35 cellular contexts compared by ENCODE assay signal in genomic region chr1:37120279-37120678, GRCh38.
"Had no signal": no experiment of that assay in that cellular context is flagged by ENCODE, and none has a peak within 500 bp of the region (broad histone marks: within the 10 kb centered on the region; RNA-seq: fewer than 3 reads in every experiment).

No MANE protein-coding gene starts in this region.

- H3K27me3 Mint-ChIP-seq: activated CD4-positive, alpha-beta memory T cell treated with anti-CD3 and anti-CD28 coated beads, Interleukin-2, amount 10 ng/mL, durations not matched to agents 7 days and 5 days had no signal

- H3K27ac Mint-ChIP-seq: activated CD4-positive, alpha-beta memory T cell treated with anti-CD3 and anti-CD28 coated beads, Interleukin-2, amount 10 ng/mL, durations not matched to agents 7 days and 5 days; activated CD4-positive, alpha-beta T cell treated with anti-CD3 and anti-CD28 coated beads for 36 hours; activated CD4-positive, alpha-beta T cell treated with anti-CD3 and anti-CD28 coated beads, Interleukin-2, amount 10 ng/mL, durations not matched to agents 7 days and 5 days; activated CD8-positive, alpha-beta memory T cell treated with anti-CD3 and anti-CD28 coated beads, Interleukin-2, amount 10 ng/mL, durations not matched to agents 7 days and 5 days; activated CD8-positive, alpha-beta T cell treated with anti-CD3 and anti-CD28 coated beads, Interleukin-2, amount 10 ng/mL, durations not matched to agents 7 days and 5 days; activated naive CD4-positive, alpha-beta T cell treated with anti-CD3 and anti-CD28 coated beads, Interleukin-2, amount 10 ng/mL, durations not matched to agents 7 days and 5 days; activated naive CD4-positive, alpha-beta T cell treated with anti-CD3 and anti-CD28 coated beads, Interleukin-2, amount 50 U/mL, for 24 hours; activated naive CD8-positive, alpha-beta T cell; activated naive CD8-positive, alpha-beta T cell treated with anti-CD3 and anti-CD28 coated beads, Interleukin-2, amount 10 ng/mL, durations not matched to agents 7 days and 5 days; activated naive CD8-positive, alpha-beta T cell treated with anti-CD3 and anti-CD28 coated beads, Interleukin-2, amount 50 U/mL, for 24 hours; activated T-cell treated with anti-CD3 and anti-CD28 coated beads, Interleukin-2, amount 50 U/mL, for 24 hours; activated T-helper 2 cell treated with anti-CD3 and anti-CD28 coated beads, Interferon-gamma antibody, Interleukin-2, Interleukin-4, amounts not matched to agents 10 μg/mL and 5 μg/mL and 100 μg/mL, durations not matched to agents 14 hours and 24 hours and 36 hours; T-helper 17 cell; WTC11 had no signal

- H3K4me3 ChIP-seq: ascending aorta, cardiac muscle cell had no signal

- H3K36me3 Mint-ChIP-seq: activated CD8-positive, alpha-beta memory T cell treated with anti-CD3 and anti-CD28 coated beads, Interleukin-2, amount 10 ng/mL, durations not matched to agents 7 days and 5 days; activated naive CD4-positive, alpha-beta T cell treated with anti-CD3 and anti-CD28 coated beads, Interleukin-2, amount 10 ng/mL, durations not matched to agents 7 days and 5 days; activated naive CD4-positive, alpha-beta T cell treated with anti-CD3 and anti-CD28 coated beads, Interleukin-2, amount 50 U/mL, for 24 hours; activated naive CD8-positive, alpha-beta T cell; activated naive CD8-positive, alpha-beta T cell treated with anti-CD3 and anti-CD28 coated beads, Interleukin-2, amount 10 ng/mL, durations not matched to agents 7 days and 5 days; brain; WTC11 had no signal

- H3K27ac ChIP-seq: ascending aorta, cardiac muscle cell, WERI-Rb-1 had no signal

- H3K4me3 Mint-ChIP-seq: activated CD4-positive, alpha-beta memory T cell treated with anti-CD3 and anti-CD28 coated beads, Interleukin-2, amount 10 ng/mL, durations not matched to agents 7 days and 5 days; activated CD4-positive, alpha-beta T cell treated with anti-CD3 and anti-CD28 coated beads for 36 hours; activated CD4-positive, alpha-beta T cell treated with anti-CD3 and anti-CD28 coated beads, Interleukin-2, amount 10 ng/mL, durations not matched to agents 7 days and 5 days; activated CD8-positive, alpha-beta memory T cell treated with anti-CD3 and anti-CD28 coated beads, Interleukin-2, amount 10 ng/mL, durations not matched to agents 7 days and 5 days; activated CD8-positive, alpha-beta T cell treated with anti-CD3 and anti-CD28 coated beads, Interleukin-2, amount 10 ng/mL, durations not matched to agents 7 days and 5 days; activated naive CD4-positive, alpha-beta T cell treated with anti-CD3 and anti-CD28 coated beads, Interleukin-2, amount 10 ng/mL, durations not matched to agents 7 days and 5 days; activated naive CD4-positive, alpha-beta T cell treated with anti-CD3 and anti-CD28 coated beads, Interleukin-2, amount 50 U/mL, for 24 hours; activated naive CD8-positive, alpha-beta T cell; activated naive CD8-positive, alpha-beta T cell treated with anti-CD3 and anti-CD28 coated beads, Interleukin-2, amount 10 ng/mL, durations not matched to agents 7 days and 5 days; activated naive CD8-positive, alpha-beta T cell treated with anti-CD3 and anti-CD28 coated beads, Interleukin-2, amount 50 U/mL, for 24 hours; activated T-cell treated with anti-CD3 and anti-CD28 coated beads, Interleukin-2, amount 50 U/mL, for 24 hours; brain; central memory CD8-positive, alpha-beta T cell; T-helper 17 cell; WTC11 had no signal

- H3K4me1 ChIP-seq: ascending aorta had no signal

- H3K36me3 ChIP-seq: ascending aorta, cardiac muscle cell, WERI-Rb-1 had no signal

- ATAC-seq: activated CD4-positive, alpha-beta T cell treated with anti-CD3 and anti-CD28 coated beads for 36 hours; activated CD4-positive, CD25-positive, alpha-beta regulatory T cell treated with anti-CD3 and anti-CD28 coated beads, Interleukin-2, amount 50 U/mL, for 24 hours; activated CD8-positive, alpha-beta memory T cell treated with anti-CD3 and anti-CD28 coated beads, Interleukin-2, amount 10 ng/mL, durations not matched to agents 7 days and 5 days; activated CD8-positive, alpha-beta T cell treated with anti-CD3 and anti-CD28 coated beads, Interleukin-2, amount 10 ng/mL, durations not matched to agents 7 days and 5 days; activated naive CD8-positive, alpha-beta T cell treated with anti-CD3 and anti-CD28 coated beads, Interleukin-2, amount 50 U/mL, for 24 hours; T-helper 17 cell; WTC11 had no signal

- DNase-seq: activated CD4-positive, alpha-beta memory T cell treated with anti-CD3 and anti-CD28 coated beads, Interleukin-2, amount 10 ng/mL, durations not matched to agents 7 days and 5 days; activated CD4-positive, alpha-beta T cell treated with anti-CD3 and anti-CD28 coated beads for 1 hour; activated CD4-positive, alpha-beta T cell treated with anti-CD3 and anti-CD28 coated beads for 36 hours; activated CD4-positive, alpha-beta T cell treated with anti-CD3 and anti-CD28 coated beads for 48 hours; activated CD4-positive, alpha-beta T cell treated with anti-CD3 and anti-CD28 coated beads, Interleukin-2, amount 10 ng/mL, durations not matched to agents 7 days and 5 days; activated CD4-positive, alpha-beta T cell treated with anti-CD3 and anti-CD28 coated beads, Interleukin-2, amount 50 U/mL, for 48 hours; activated CD4-positive, CD25-positive, alpha-beta regulatory T cell; activated CD8-positive, alpha-beta memory T cell treated with anti-CD3 and anti-CD28 coated beads for 24 hours; activated CD8-positive, alpha-beta memory T cell treated with anti-CD3 and anti-CD28 coated beads, Interleukin-2, amount 10 ng/mL, durations not matched to agents 7 days and 5 days; activated CD8-positive, alpha-beta memory T cell treated with anti-CD3 and anti-CD28 coated beads, Interleukin-2, amount 50 U/mL, for 48 hours; activated CD8-positive, alpha-beta T cell treated with anti-CD3 and anti-CD28 coated beads, Interleukin-2, amount 10 ng/mL, durations not matched to agents 7 days and 5 days; activated effector memory CD4-positive, alpha-beta T cell treated with Interleukin-2 at 50 U/mL for 16 hours; activated gamma-delta T cell; activated naive CD4-positive, alpha-beta T cell treated with anti-CD3 and anti-CD28 coated beads, Interleukin-2, amount 10 ng/mL, durations not matched to agents 7 days and 5 days; activated naive CD4-positive, alpha-beta T cell treated with Interleukin-2 at 50 U/mL for 16 hours; activated naive CD8-positive, alpha-beta T cell treated with anti-CD3 and anti-CD28 coated beads, Interleukin-2, amount 10 ng/mL, durations not matched to agents 7 days and 5 days; activated naive CD8-positive, alpha-beta T cell treated with anti-CD3 and anti-CD28 coated beads, Interleukin-2, amount 50 U/mL, for 24 hours; activated T-cell treated with anti-CD3 and anti-CD28 coated beads, Interleukin-2, amount 50 U/mL, for 24 hours; activated T-cell treated with anti-CD3 and anti-CD28 coated beads, Interleukin-2, amount 50 U/mL, for 48 hours; amygdala; anterior cingulate cortex; caudate nucleus; cerebellar nuclear complex; T-helper 17 cell; T1000; WERI-Rb-1 had no signal

- H3K9me3 ChIP-seq: ascending aorta had no signal

- H3K9me3 Mint-ChIP-seq: activated CD4-positive, alpha-beta memory T cell treated with anti-CD3 and anti-CD28 coated beads, Interleukin-2, amount 10 ng/mL, durations not matched to agents 7 days and 5 days; activated CD4-positive, alpha-beta T cell treated with anti-CD3 and anti-CD28 coated beads, Interleukin-2, amount 10 ng/mL, durations not matched to agents 7 days and 5 days; activated naive CD4-positive, alpha-beta T cell treated with anti-CD3 and anti-CD28 coated beads, Interleukin-2, amount 10 ng/mL, durations not matched to agents 7 days and 5 days; activated naive CD4-positive, alpha-beta T cell treated with anti-CD3 and anti-CD28 coated beads, Interleukin-2, amount 50 U/mL, for 24 hours; activated naive CD8-positive, alpha-beta T cell treated with anti-CD3 and anti-CD28 coated beads, Interleukin-2, amount 10 ng/mL, durations not matched to agents 7 days and 5 days; activated naive CD8-positive, alpha-beta T cell treated with anti-CD3 and anti-CD28 coated beads, Interleukin-2, amount 50 U/mL, for 24 hours; activated T-cell treated with anti-CD3 and anti-CD28 coated beads, Interleukin-2, amount 50 U/mL, for 24 hours; activated T-helper 2 cell treated with anti-CD3 and anti-CD28 coated beads, Interferon-gamma antibody, Interleukin-2, Interleukin-4, amounts not matched to agents 10 μg/mL and 5 μg/mL and 100 μg/mL, durations not matched to agents 14 hours and 24 hours and 36 hours; central memory CD8-positive, alpha-beta T cell; WTC11 had no signal

- H3K27me3 ChIP-seq: ascending aorta had no signal

- H3K4me1 Mint-ChIP-seq: activated CD4-positive, alpha-beta memory T cell treated with anti-CD3 and anti-CD28 coated beads, Interleukin-2, amount 10 ng/mL, durations not matched to agents 7 days and 5 days; activated CD4-positive, alpha-beta T cell treated with anti-CD3 and anti-CD28 coated beads for 36 hours; activated CD4-positive, alpha-beta T cell treated with anti-CD3 and anti-CD28 coated beads, Interleukin-2, amount 10 ng/mL, durations not matched to agents 7 days and 5 days; activated CD8-positive, alpha-beta memory T cell treated with anti-CD3 and anti-CD28 coated beads, Interleukin-2, amount 10 ng/mL, durations not matched to agents 7 days and 5 days; activated naive CD4-positive, alpha-beta T cell treated with anti-CD3 and anti-CD28 coated beads, Interleukin-2, amount 10 ng/mL, durations not matched to agents 7 days and 5 days; activated naive CD4-positive, alpha-beta T cell treated with anti-CD3 and anti-CD28 coated beads, Interleukin-2, amount 50 U/mL, for 24 hours; activated naive CD8-positive, alpha-beta T cell treated with anti-CD3 and anti-CD28 coated beads, Interleukin-2, amount 10 ng/mL, durations not matched to agents 7 days and 5 days; activated naive CD8-positive, alpha-beta T cell treated with anti-CD3 and anti-CD28 coated beads, Interleukin-2, amount 50 U/mL, for 24 hours; central memory CD8-positive, alpha-beta T cell; T-helper 17 cell; WTC11 had no signal
